Comparison of ENCODE assay signal across 8 cellular contexts in genomic region chr11:34358666-34359547, GRCh38. TPM values are rescaled to one million over a fixed set of nuclear protein-coding genes. Genes with fewer than 3 reads are reported as not detected.
A peak's percentile ranks its signal among the peaks of the same experiment; 100 is the strongest.
DNase-seq lines count a peak whose midpoint lies in the region; ATAC-seq, FAIRE-seq and TF ChIP-seq lines count a peak whose summit lies in the region.

No MANE protein-coding gene starts in this region.

- H3K4me2 ChIP-seq in GM12878 (ENCODE audit: control insufficient read depth, insufficient read depth), result peak overlapping the region; percentile 100

- SMC1A ChIA-PET in GM12878 (lab: Charles Lee; ENCODE audit: uncharacterized antibody, unreplicated experiment), result interaction anchor here (0.9 to 12.0 kb wide), 9 partner anchors 18 to 362 kb away, joined by 3 to 171 read pairs (median 4); no protein-coding TSS in a partner anchor

- H3K4me1 ChIP-seq in GM12878 (ENCODE audit: control insufficient read depth, insufficient read depth, low read length), result peaks cover 3% of the 10 kb centered on the region; the same call in 1 of the 2 replicates

- H3K4me3 ChIP-seq in GM12878, result peak overlapping the region; percentile 84

- no peaks in the 10 kb centered on the region for H3K36me3 ChIP-seq in GM12878 (ENCODE audit: control insufficient read depth in 2 of 2, insufficient read depth in 2 of 2, low read length in 1 of 2)

- peak; percentile 97 for TF ChIP-seq RAD21 in GM12878 (IDR thresholded peaks at IDR 0.05; ENCODE audit: insufficient read depth, low read depth, low read length)

- no TSS peak for BruUV-seq in GM12878 (replicated peaks; lab: Mats Ljungman, UMichigan)

- peak overlapping the region; percentile 14; the same call in 1 of the 2 replicates for H3K9ac ChIP-seq in GM12878 (ENCODE audit: control insufficient read depth, insufficient read depth, low read length)

- WGBS in GM12878 (ENCODE audit: insufficient coverage, insufficient replicate concordance, low lambda C conversion rate, missing lambda C conversion rate), result under 1% methylated on average over 38 of the region's 41 CpGs

- RAD21 ChIA-PET in GM12878 (lab: Charles Lee; ENCODE audit: unreplicated experiment), result interaction anchor here (0.6 to 14.6 kb wide), 21 partner anchors 8 to 362 kb away, joined by 3 to 249 read pairs (median 5); partner anchors contain the start of gene NAT10

- CTCF ChIA-PET in GM12878 (lab: Yijun Ruan, JAX), result interaction anchor here (0.9 to 9.5 kb wide), 16 partner anchors 50 to 371 kb away, joined by 3 to 167 read pairs (median 5); no protein-coding TSS in a partner anchor

- in situ Hi-C loops in GM12878 (cut with MboI), result loop anchor here (5.0 kb wide), 4 partner anchors 117 to 497 kb away; no protein-coding TSS in a partner anchor

- TF ChIP-seq POLR2A in GM12878 (IDR thresholded peaks at IDR 0.05; ENCODE audit: low read depth, low read length), result no peak

- DNase-seq in AG20443 (ENCODE audit: low spot score) (peak; percentile 70), NCI-H2029 (lab: John Stamatoyannopoulos, UW) (peak; percentile 81), GM12878 (ENCODE audit: low read depth, low spot score) (peak; percentile 54), hypothalamus (lab: John Stamatoyannopoulos, UW) (peak in 45 of 51 donors; percentile 19 to 87 (median 59)), retina (peak; percentile 92)

- H2AFZ ChIP-seq in GM12878 (ENCODE audit: control insufficient read depth, low read depth, low read length), result peak overlapping the region; percentile 80

- intact Hi-C loops in GM12878 (cut with micrococcal nuclease; ENCODE audit: unreplicated experiment), result loop anchor here (1.0 to 5.0 kb wide), 7 partner anchors 114 to 500 kb away; partner anchors contain the start of genes CAPRIN1 and NAT10

- peak overlapping the region; percentile 13; the same call in 1 of the 2 replicates for H3K27ac ChIP-seq in GM12878 (ENCODE audit: control insufficient read depth, insufficient read depth)

- peaks cover 0 to 3% of the 10 kb centered on the region in 2 experiments; a peak in 2 of 4 replicates for H3K27me3 ChIP-seq in GM12878 (replicated peaks in 1 of 2; ENCODE audit: control insufficient read depth in 2 of 2, insufficient read depth in 2 of 2, low read length in 1 of 2)

- FAIRE-seq in TTC549 (lab: Jason Lieb, UNC) (peak; percentile 40), GM12878 (lab: Jason Lieb, UNC) (no peak)

- TF ChIP-seq CTCF in GM12878 (IDR thresholded peaks at IDR 0.05 in 2 of 3, conservative IDR thresholded peaks at IDR 0.05 in 1 of 3; ENCODE audit: control insufficient read depth in 2 of 3, extremely low read depth in 1 of 3, insufficient read depth in 1 of 3, low read depth in 3 of 3, low read length in 3 of 3), result peak; percentile 70 to 92 (median 71); a peak in 5 of 6 replicates

- peaks cover 14% of the 10 kb centered on the region for H3K79me2 ChIP-seq in GM12878 (ENCODE audit: control insufficient read depth, insufficient read depth, low read length)

- no peak for TF ChIP-seq EP300 in GM12878 (IDR thresholded peaks at IDR 0.05; ENCODE audit: borderline replicate concordance in 1 of 2, control insufficient read depth in 1 of 2, low read depth in 2 of 2, low read length in 2 of 2)

- peaks cover 3% of the 10 kb centered on the region; the same call in 1 of the 2 replicates for H4K20me1 ChIP-seq in GM12878 (ENCODE audit: control insufficient read depth, insufficient read depth)

- ATAC-seq in GM19467 (IDR thresholded peaks at IDR 0.05; ENCODE audit: unreplicated experiment) (peak; percentile 16), GM12878 (peak; percentile 31), GM18870 (IDR thresholded peaks at IDR 0.05; ENCODE audit: unreplicated experiment) (no peak)

- no peaks in the 10 kb centered on the region for H3K9me3 ChIP-seq in GM12878 (replicated peaks; ENCODE audit: control insufficient read depth, insufficient read depth, low read length)

- POLR2A ChIA-PET in GM12878 (lab: Charles Lee), result interaction anchor here (0.9 to 2.2 kb wide), 3 partner anchors 177 to 355 kb away, joined by 3 to 5 read pairs (median 3); no protein-coding TSS in a partner anchor

TF ChIP-seq in GM12878, 131 proteins besides CTCF, POLR2A, EP300 and RAD21 (continues in another document):
- TF ChIP-seq DPF2 (IDR thresholded peaks at IDR 0.05), result peak; percentile 28; the same call in 1 of the 2 replicates
- no peak for TF ChIP-seq YBX1 (IDR thresholded peaks at IDR 0.05)
- no peak; the same call in 1 of the 2 replicates for TF ChIP-seq LARP7 (IDR thresholded peaks at IDR 0.05)
- TF ChIP-seq PML (IDR thresholded peaks at IDR 0.05; ENCODE audit: low read length), result no peak
- TF ChIP-seq WRNIP1 (IDR thresholded peaks at IDR 0.05; ENCODE audit: borderline replicate concordance, low read depth, low read length), result no peak
- TF ChIP-seq IKZF1 (conservative IDR thresholded peaks at IDR 0.05), result no peak; the same call in 1 of the 2 replicates
- no peak for TF ChIP-seq RCOR1 (conservative IDR thresholded peaks at IDR 0.05; ENCODE audit: low read depth, low read length)
- 0 out of 2 replicates have a peak, but pooled peaks have one; percentile 33 for TF ChIP-seq MEF2A (IDR thresholded peaks at IDR 0.05; ENCODE audit: insufficient read depth, low read depth, low read length)
- TF ChIP-seq SP1 (IDR thresholded peaks at IDR 0.05; ENCODE audit: low read depth, low read length), result no peak
- no peak for TF ChIP-seq TCF3 (IDR thresholded peaks at IDR 0.05; ENCODE audit: borderline replicate concordance, insufficient read depth, low read depth, low read length)
- no peak for TF ChIP-seq MYC (IDR thresholded peaks at IDR 0.05; ENCODE audit: insufficient read depth, insufficient read length, insufficient replicate concordance, low read length, severe bottlenecking)
- 0 out of 2 replicates have a peak, but pooled peaks have one; percentile 73 for TF ChIP-seq FOXM1 (IDR thresholded peaks at IDR 0.05; ENCODE audit: low read depth, low read length)
- TF ChIP-seq SREBF1 (IDR thresholded peaks at IDR 0.05; ENCODE audit: low read length), result no peak
- TF ChIP-seq EGR1 (IDR thresholded peaks at IDR 0.05; ENCODE audit: borderline replicate concordance in 1 of 2, low read depth in 2 of 2, low read length in 2 of 2), result no peak
- TF ChIP-seq CHD2 (IDR thresholded peaks at IDR 0.05; ENCODE audit: borderline replicate concordance, low read depth, low read length), result peak; percentile 46; the same call in 1 of the 2 replicates
- TF ChIP-seq ZBTB33 (IDR thresholded peaks at IDR 0.05), result no peak
- TF ChIP-seq RUNX3 (IDR thresholded peaks at IDR 0.05; ENCODE audit: low read length), result peak; percentile 63
- no peak for TF ChIP-seq SIN3A (IDR thresholded peaks at IDR 0.05; ENCODE audit: low read depth, low read length)
- no peak for TF ChIP-seq ZNF384 (IDR thresholded peaks at IDR 0.05; ENCODE audit: borderline replicate concordance, low read depth, low read length)
- no peak for TF ChIP-seq STAT1 (conservative IDR thresholded peaks at IDR 0.05)
- TF ChIP-seq CREM (IDR thresholded peaks at IDR 0.05; ENCODE audit: low read depth), result 0 out of 2 replicates have a peak, but pooled peaks have one; percentile 17
- no peak for TF ChIP-seq BCL3 (IDR thresholded peaks at IDR 0.05; ENCODE audit: borderline replicate concordance, insufficient read depth, low read depth, low read length, poor library complexity, severe bottlenecking)
- no peak for TF ChIP-seq ZNF274 (IDR thresholded peaks at IDR 0.05; ENCODE audit: insufficient read depth, insufficient read length)

RNA-seq across cellular contexts. Expression of gene ABTB2, which starts 1.1 kb away (rescaled TPM):
- 8.8 and 9.6 TPM in 2 replicates for total RNA-seq in GM12878 (2013; cell fraction: nucleolus; rRNA removed)
- total RNA-seq in GM12878 (2014; rRNA removed) (0.54 and 1.0 TPM in 2 replicates), GM12878 (2014; rRNA removed; fragmentation: Illumina TruSeq; extraction: Trizol) (0.27 and 0.28 TPM in 2 replicates), GM12878 (2021) (1.6 and 2.1 TPM in 2 replicates)
- polyA plus RNA-seq in GM12878 (2011; ENCODE audit: low read depth), result 0.81 TPM
- polyA plus RNA-seq in GM12878 (2011; rRNA removed) (0.19 and 0.49 TPM in 2 replicates), GM12878 (2014; fragmentation: Illumina TruSeq; extraction: Trizol) (0.22 and 0.76 TPM in 2 replicates), GM12878 (2014; fragmentation: Nextera tagmentation; extraction: Ambion mirVana) (under 1 TPM; 0.13 to 0.16 TPM), GM12878 (2014; rRNA removed) (1.1 and 1.7 TPM in 2 replicates), GM12878 (2016; fragmentation: Nextera tagmentation; extraction: Ambion mirVana) (1 to 10 TPM in 1 of 2 experiments, under 1 TPM in 1; 0.68 to 1.1 TPM)
- polyA plus RNA-seq in GM12878 (2011; cell fraction: cytosol; rRNA removed), result 0.57 and 0.64 TPM in 2 replicates
- polyA plus RNA-seq in GM12878 (2011; cell fraction: nucleus; rRNA removed), result 2.1 and 2.4 TPM in 2 replicates
- polyA plus RNA-seq in GM12878 (2012), result 1.8 and 2.4 TPM in 2 replicates
- polyA minus RNA-seq in GM12878 (2011; rRNA and poly(A)+ RNA removed), result 0.37 and 0.82 TPM in 2 replicates
- 0.21 and 0.53 TPM in 2 replicates for polyA minus RNA-seq in GM12878 (2011; cell fraction: cytosol; rRNA and poly(A)+ RNA removed)
- polyA minus RNA-seq in GM12878 (2011; cell fraction: nucleus; rRNA and poly(A)+ RNA removed), result 1.3 and 2.4 TPM in 2 replicates
